In the genomic region with DNA sequence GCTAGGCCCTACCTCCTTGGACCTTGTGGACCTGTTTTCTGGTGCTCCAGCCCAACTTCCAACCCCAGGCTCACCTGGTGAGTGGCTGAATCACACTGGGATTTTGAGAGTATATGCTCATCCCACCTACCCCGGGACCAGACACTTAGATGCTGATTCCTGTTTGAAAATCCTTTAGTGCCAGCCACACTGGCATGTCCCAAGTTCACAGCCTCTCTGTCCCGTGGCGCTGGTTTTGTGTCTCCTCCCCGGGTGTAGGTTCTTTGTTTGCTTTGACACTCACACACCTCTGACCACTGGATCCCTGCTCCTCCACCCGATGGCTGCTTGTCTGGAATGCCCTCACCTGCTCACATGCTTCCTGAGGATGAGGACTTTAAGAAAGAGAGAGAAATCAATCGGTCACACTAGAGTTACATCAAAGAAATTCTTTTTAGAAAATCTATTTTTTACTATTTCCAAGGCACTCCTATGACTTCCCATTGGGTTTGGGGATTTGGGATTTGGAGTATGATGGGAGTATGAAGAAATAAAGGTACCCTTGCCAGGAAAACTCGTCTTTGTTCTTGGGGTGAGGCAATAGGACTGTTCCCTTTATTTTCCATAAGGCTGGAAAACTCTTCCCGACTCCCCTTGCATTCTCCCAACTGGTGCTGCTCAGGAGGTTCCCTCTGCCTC, we compare ENCODE assay signal across 24 cellular contexts. TPM values are rescaled to one million over a fixed set of nuclear protein-coding genes. Genes with fewer than 3 reads are reported as not detected.
"Had no signal": no experiment of that assay in that cellular context is flagged by ENCODE, and none has a peak within 500 bp of the region (broad histone marks: within the 10 kb centered on the region; RNA-seq: fewer than 3 reads in every experiment).

No MANE protein-coding gene starts in this region.

- H3K27ac ChIP-seq: adrenal gland, breast epithelium, gastroesophageal sphincter, heart left ventricle, pancreas, spleen, thyroid gland, uterus had no signal

- H3K4me3 ChIP-seq: adrenal gland, breast epithelium, gastroesophageal sphincter, heart left ventricle, mucosa of descending colon, pancreas, spleen, thyroid gland, uterus had no signal

- ATAC-seq: activated naive CD4-positive, alpha-beta T cell treated with anti-CD3 and anti-CD28 coated beads, Interleukin-2, amount 50 U/mL, for 72 hours; esophagus mucosa; gastroesophageal sphincter; heart left ventricle; left ventricle myocardium superior; mucosa of descending colon; pancreas; stimulated activated naive B cell treated with anti-CD40 and anti-IgM and Interleukin-4, amounts not matched to agents 10 μg/mL and 1 μg/mL and 100 μg/mL, for 72 hours had no signal

- H3K4me1 Mint-ChIP-seq: memory B cell; naive B cell; stimulated activated naive B cell treated with anti-CD40 and anti-IgM and Interleukin-4, amounts not matched to agents 10 μg/mL and 1 μg/mL and 100 μg/mL, for 72 hours had no signal

- H3K36me3 ChIP-seq: adrenal gland, breast epithelium, gastroesophageal sphincter, heart left ventricle, pancreas, spleen, thyroid gland, uterus had no signal

- H3K27me3 ChIP-seq: pancreas, thyroid gland, uterus had no signal

- H3K4me1 ChIP-seq: adrenal gland, breast epithelium, heart left ventricle, pancreas, thyroid gland, uterus had no signal

- H3K27ac Mint-ChIP-seq: activated naive CD4-positive, alpha-beta T cell treated with anti-CD3 and anti-CD28 coated beads, Interleukin-2, amount 50 U/mL, for 72 hours; memory B cell; naive B cell; stimulated activated naive B cell treated with anti-CD40 and anti-IgM and Interleukin-4, amounts not matched to agents 10 μg/mL and 1 μg/mL and 100 μg/mL, for 72 hours; T-helper 2 cell treated with Interferon-gamma antibody and Interleukin-4, amounts not matched to agents 5 μg/mL and 100 μg/mL, for 36 hours had no signal

- H3K9me3 ChIP-seq: adrenal gland, breast epithelium, gastroesophageal sphincter, heart left ventricle, mucosa of descending colon, pancreas, spleen, thyroid gland, uterus had no signal

- H3K36me3 Mint-ChIP-seq: activated naive CD4-positive, alpha-beta T cell treated with anti-CD3 and anti-CD28 coated beads, Interleukin-2, amount 50 U/mL, for 72 hours; memory B cell; naive B cell; stimulated activated naive B cell treated with anti-CD40 and anti-IgM and Interleukin-4, amounts not matched to agents 10 μg/mL and 1 μg/mL and 100 μg/mL, for 72 hours had no signal

- DNase-seq: activated CD4-positive, alpha-beta T cell treated with anti-CD3 and anti-CD28 coated beads, Interleukin-2, amount 50 U/mL, for 48 hours; activated gamma-delta T cell; activated T-cell treated with anti-CD3 and anti-CD28 coated beads, Interleukin-2, amount 50 U/mL, for 48 hours; cerebellar nuclear complex; cortex of kidney; effector CD4-positive, alpha-beta T cell; heart left ventricle; left ventricle myocardium superior; mucosa of descending colon; naive B cell; pancreas; spleen; stimulated activated CD4-positive, alpha-beta T cell treated with anti-CD3 and anti-CD28 coated beads, Interleukin-4, amount 100 ng/mL, for 4 hours; stimulated activated naive B cell treated with anti-CD40 and anti-IgM and Interleukin-4, amounts not matched to agents 10 μg/mL and 1 μg/mL and 100 μg/mL, for 72 hours; thyroid gland; uterus had no signal

- H3K9me3 Mint-ChIP-seq: activated naive CD4-positive, alpha-beta T cell treated with anti-CD3 and anti-CD28 coated beads, Interleukin-2, amount 50 U/mL, for 72 hours; memory B cell; naive B cell; T-helper 2 cell treated with Interferon-gamma antibody and Interleukin-4, amounts not matched to agents 5 μg/mL and 100 μg/mL, for 36 hours had no signal

- H3K4me3 Mint-ChIP-seq: memory B cell; naive B cell; stimulated activated naive B cell treated with anti-CD40 and anti-IgM and Interleukin-4, amounts not matched to agents 10 μg/mL and 1 μg/mL and 100 μg/mL, for 72 hours; T-helper 2 cell treated with Interferon-gamma antibody and Interleukin-4, amounts not matched to agents 5 μg/mL and 100 μg/mL, for 36 hours had no signal

RNA-seq across cellular contexts. Expression of gene SLC25A48, which starts 7.3 kb away (rescaled TPM):
- total RNA-seq: activated naive CD4-positive, alpha-beta T cell treated with anti-CD3 and anti-CD28 coated beads, Interleukin-2, amount 50 U/mL, for 72 hours; adrenal gland; astrocyte had no signal
